In the genomic region with DNA sequence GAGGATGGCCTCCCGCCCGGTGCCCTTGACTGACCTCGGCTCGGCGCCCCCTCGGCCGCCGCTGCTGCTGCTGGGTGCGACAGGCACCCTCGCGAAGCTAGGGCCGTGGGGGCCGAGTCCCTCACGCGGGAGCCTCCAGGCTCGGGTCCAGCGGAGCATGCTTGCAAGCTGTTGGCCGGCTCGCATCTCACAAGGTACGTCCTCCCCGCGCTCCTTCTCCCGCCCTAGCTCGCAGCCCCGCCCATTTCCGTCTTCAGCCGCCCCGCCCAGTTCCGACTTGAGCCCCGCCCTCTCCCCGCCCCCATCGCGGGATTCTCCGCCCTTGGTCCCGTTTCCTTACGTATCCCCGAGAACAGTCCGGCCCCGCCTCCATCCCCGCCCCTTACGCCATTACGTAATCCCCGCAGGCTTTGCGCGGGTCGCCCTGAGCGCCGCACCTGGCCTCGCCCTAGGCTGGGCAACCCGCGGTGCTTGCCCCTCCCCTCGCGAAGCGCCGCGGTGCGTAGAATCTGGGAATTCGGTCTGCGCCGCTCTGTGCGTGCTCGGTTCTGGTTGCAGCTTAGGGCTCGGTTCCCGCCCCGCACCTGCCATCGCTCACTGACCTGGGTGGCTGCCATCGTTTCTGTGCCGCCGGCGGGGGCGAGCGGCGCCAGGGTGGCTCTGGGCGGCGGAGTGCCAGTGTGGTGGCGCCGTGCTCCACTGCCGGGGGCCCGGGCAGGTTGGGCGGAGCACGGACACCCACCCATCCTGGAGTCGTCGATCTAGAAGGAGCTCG, we compare ENCODE assay signal across 1 cellular context.
TF ChIP-seq lines count a peak whose summit lies in the region.

A gene with protein sequence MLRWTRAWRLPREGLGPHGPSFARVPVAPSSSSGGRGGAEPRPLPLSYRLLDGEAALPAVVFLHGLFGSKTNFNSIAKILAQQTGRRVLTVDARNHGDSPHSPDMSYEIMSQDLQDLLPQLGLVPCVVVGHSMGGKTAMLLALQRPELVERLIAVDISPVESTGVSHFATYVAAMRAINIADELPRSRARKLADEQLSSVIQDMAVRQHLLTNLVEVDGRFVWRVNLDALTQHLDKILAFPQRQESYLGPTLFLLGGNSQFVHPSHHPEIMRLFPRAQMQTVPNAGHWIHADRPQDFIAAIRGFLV (minus strand): TSS at position 191 of the 775 bp plus-strand sequence. CDS start 32 bp downstream, at position 159.

TF ChIP-seq in HepG2, 621 proteins besides CTCF, POLR2A, EP300 and RAD21 (continued from another document and continues in another):
- TF ChIP-seq, protein P1, sequence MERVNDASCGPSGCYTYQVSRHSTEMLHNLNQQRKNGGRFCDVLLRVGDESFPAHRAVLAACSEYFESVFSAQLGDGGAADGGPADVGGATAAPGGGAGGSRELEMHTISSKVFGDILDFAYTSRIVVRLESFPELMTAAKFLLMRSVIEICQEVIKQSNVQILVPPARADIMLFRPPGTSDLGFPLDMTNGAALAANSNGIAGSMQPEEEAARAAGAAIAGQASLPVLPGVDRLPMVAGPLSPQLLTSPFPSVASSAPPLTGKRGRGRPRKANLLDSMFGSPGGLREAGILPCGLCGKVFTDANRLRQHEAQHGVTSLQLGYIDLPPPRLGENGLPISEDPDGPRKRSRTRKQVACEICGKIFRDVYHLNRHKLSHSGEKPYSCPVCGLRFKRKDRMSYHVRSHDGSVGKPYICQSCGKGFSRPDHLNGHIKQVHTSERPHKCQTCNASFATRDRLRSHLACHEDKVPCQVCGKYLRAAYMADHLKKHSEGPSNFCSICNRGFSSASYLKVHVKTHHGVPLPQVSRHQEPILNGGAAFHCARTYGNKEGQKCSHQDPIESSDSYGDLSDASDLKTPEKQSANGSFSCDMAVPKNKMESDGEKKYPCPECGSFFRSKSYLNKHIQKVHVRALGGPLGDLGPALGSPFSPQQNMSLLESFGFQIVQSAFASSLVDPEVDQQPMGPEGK (CRISPR knock-in tag; IDR thresholded peaks at IDR 0.05): peak; percentile 64
- TF ChIP-seq TSC22D2 (CRISPR knock-in tag; IDR thresholded peaks at IDR 0.05; ENCODE audit: borderline replicate concordance) (no peak), STAG1 (CRISPR knock-in tag; IDR thresholded peaks at IDR 0.05) (peak; percentile 11; the same call in 1 of the 2 replicates), ZNF263 (CRISPR knock-in tag; IDR thresholded peaks at IDR 0.05) (peak; percentile 82), IKZF1 (IDR thresholded peaks at IDR 0.05) (no peak), MBNL3 (CRISPR knock-in tag; conservative IDR thresholded peaks at IDR 0.05) (no peak), ZFP37 (CRISPR knock-in tag; IDR thresholded peaks at IDR 0.05; ENCODE audit: borderline replicate concordance) (peak; percentile 39; the same call in 1 of the 2 replicates), KDM3A (CRISPR knock-in tag; IDR thresholded peaks at IDR 0.05; ENCODE audit: low read depth) (no peak; the same call in 1 of the 2 replicates), KLF6 (CRISPR knock-in tag; IDR thresholded peaks at IDR 0.05) (peak; percentile 48), ZFY (CRISPR knock-in tag; IDR thresholded peaks at IDR 0.05) (peak; percentile 72), CREB1 (IDR thresholded peaks at IDR 0.05) (peak; percentile 70), CREB1 (CRISPR knock-in tag; IDR thresholded peaks at IDR 0.05) (no peak), ZNF430 (CRISPR knock-in tag; IDR thresholded peaks at IDR 0.05) (peak; percentile 83; the same call in 1 of the 2 replicates), PHF21A (CRISPR knock-in tag; IDR thresholded peaks at IDR 0.05) (peak; percentile 77), WIZ (CRISPR knock-in tag; IDR thresholded peaks at IDR 0.05) (no peak), ZNF761 (CRISPR knock-in tag; conservative IDR thresholded peaks at IDR 0.05) (peak; percentile 78; the same call in 1 of the 2 replicates), SP5 (CRISPR knock-in tag; IDR thresholded peaks at IDR 0.05; ENCODE audit: borderline replicate concordance, low read depth) (peak; percentile 85), ZNF451 (CRISPR knock-in tag; IDR thresholded peaks at IDR 0.05) (0 out of 2 replicates have a peak, but pooled peaks have one; percentile 45), RARA (CRISPR knock-in tag; IDR thresholded peaks at IDR 0.05) (peak; percentile 48; the same call in 1 of the 2 replicates), ZNF652 (CRISPR knock-in tag; IDR thresholded peaks at IDR 0.05; ENCODE audit: borderline replicate concordance, low read depth) (0 out of 2 replicates have a peak, but pooled peaks have one; percentile 29), PAX8 (CRISPR knock-in tag; IDR thresholded peaks at IDR 0.05; ENCODE audit: borderline replicate concordance) (no peak), CHD2 (IDR thresholded peaks at IDR 0.05; ENCODE audit: low read depth, low read length) (peak; percentile 90), TEAD3 (CRISPR knock-in tag; optimal IDR thresholded peaks at IDR 0.05; ENCODE audit: borderline replicate concordance) (peak; percentile 22)
- TF ChIP-seq, protein P2, sequence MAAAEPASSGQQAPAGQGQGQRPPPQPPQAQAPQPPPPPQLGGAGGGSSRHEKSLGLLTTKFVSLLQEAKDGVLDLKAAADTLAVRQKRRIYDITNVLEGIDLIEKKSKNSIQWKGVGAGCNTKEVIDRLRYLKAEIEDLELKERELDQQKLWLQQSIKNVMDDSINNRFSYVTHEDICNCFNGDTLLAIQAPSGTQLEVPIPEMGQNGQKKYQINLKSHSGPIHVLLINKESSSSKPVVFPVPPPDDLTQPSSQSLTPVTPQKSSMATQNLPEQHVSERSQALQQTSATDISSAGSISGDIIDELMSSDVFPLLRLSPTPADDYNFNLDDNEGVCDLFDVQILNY (CRISPR knock-in tag; conservative IDR thresholded peaks at IDR 0.05): peak; percentile 20; the same call in 1 of the 2 replicates
- TF ChIP-seq, protein P3, sequence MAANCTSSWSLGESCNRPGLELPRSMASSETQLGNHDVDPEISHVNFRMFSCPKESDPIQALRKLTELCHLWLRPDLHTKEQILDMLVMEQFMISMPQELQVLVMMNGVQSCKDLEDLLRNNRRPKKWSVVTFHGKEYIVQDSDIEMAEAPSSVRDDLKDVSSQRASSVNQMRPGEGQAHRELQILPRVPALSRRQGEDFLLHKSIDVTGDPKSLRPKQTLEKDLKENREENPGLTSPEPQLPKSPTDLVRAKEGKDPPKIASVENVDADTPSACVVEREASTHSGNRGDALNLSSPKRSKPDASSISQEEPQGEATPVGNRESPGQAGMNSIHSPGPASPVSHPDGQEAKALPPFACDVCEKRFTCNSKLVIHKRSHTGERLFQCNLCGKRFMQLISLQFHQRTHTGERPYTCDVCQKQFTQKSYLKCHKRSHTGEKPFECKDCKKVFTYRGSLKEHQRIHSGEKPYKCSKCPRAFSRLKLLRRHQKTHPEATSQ (CRISPR knock-in tag; IDR thresholded peaks at IDR 0.05; ENCODE audit: borderline replicate concordance): peak; percentile 36; the same call in 1 of the 2 replicates
- TF ChIP-seq, protein P4, sequence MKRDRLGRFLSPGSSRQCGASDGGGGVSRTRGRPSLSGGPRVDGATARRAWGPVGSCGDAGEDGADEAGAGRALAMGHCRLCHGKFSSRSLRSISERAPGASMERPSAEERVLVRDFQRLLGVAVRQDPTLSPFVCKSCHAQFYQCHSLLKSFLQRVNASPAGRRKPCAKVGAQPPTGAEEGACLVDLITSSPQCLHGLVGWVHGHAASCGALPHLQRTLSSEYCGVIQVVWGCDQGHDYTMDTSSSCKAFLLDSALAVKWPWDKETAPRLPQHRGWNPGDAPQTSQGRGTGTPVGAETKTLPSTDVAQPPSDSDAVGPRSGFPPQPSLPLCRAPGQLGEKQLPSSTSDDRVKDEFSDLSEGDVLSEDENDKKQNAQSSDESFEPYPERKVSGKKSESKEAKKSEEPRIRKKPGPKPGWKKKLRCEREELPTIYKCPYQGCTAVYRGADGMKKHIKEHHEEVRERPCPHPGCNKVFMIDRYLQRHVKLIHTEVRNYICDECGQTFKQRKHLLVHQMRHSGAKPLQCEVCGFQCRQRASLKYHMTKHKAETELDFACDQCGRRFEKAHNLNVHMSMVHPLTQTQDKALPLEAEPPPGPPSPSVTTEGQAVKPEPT (CRISPR knock-in tag; IDR thresholded peaks at IDR 0.05; ENCODE audit: low read depth): 0 out of 2 replicates have a peak, but pooled peaks have one; percentile 61
- TF ChIP-seq, protein P5, sequence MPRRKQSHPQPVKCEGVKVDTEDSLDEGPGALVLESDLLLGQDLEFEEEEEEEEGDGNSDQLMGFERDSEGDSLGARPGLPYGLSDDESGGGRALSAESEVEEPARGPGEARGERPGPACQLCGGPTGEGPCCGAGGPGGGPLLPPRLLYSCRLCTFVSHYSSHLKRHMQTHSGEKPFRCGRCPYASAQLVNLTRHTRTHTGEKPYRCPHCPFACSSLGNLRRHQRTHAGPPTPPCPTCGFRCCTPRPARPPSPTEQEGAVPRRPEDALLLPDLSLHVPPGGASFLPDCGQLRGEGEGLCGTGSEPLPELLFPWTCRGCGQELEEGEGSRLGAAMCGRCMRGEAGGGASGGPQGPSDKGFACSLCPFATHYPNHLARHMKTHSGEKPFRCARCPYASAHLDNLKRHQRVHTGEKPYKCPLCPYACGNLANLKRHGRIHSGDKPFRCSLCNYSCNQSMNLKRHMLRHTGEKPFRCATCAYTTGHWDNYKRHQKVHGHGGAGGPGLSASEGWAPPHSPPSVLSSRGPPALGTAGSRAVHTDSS (CRISPR knock-in tag; conservative IDR thresholded peaks at IDR 0.05): no peak
- TF ChIP-seq, protein P6, sequence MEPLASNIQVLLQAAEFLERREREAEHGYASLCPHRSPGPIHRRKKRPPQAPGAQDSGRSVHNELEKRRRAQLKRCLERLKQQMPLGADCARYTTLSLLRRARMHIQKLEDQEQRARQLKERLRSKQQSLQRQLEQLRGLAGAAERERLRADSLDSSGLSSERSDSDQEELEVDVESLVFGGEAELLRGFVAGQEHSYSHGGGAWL (CRISPR knock-in tag; IDR thresholded peaks at IDR 0.05): peak; percentile 65; the same call in 1 of the 2 replicates
- TF ChIP-seq, protein P7, sequence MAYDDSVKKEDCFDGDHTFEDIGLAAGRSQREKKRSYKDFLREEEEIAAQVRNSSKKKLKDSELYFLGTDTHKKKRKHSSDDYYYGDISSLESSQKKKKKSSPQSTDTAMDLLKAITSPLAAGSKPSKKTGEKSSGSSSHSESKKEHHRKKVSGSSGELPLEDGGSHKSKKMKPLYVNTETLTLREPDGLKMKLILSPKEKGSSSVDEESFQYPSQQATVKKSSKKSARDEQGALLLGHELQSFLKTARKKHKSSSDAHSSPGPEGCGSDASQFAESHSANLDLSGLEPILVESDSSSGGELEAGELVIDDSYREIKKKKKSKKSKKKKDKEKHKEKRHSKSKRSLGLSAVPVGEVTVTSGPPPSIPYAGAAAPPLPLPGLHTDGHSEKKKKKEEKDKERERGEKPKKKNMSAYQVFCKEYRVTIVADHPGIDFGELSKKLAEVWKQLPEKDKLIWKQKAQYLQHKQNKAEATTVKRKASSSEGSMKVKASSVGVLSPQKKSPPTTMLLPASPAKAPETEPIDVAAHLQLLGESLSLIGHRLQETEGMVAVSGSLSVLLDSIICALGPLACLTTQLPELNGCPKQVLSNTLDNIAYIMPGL (CRISPR knock-in tag; IDR thresholded peaks at IDR 0.05; ENCODE audit: borderline replicate concordance in 1 of 2, low read depth in 1 of 2): peak; percentile 76 to 87
- TF ChIP-seq, protein P8, sequence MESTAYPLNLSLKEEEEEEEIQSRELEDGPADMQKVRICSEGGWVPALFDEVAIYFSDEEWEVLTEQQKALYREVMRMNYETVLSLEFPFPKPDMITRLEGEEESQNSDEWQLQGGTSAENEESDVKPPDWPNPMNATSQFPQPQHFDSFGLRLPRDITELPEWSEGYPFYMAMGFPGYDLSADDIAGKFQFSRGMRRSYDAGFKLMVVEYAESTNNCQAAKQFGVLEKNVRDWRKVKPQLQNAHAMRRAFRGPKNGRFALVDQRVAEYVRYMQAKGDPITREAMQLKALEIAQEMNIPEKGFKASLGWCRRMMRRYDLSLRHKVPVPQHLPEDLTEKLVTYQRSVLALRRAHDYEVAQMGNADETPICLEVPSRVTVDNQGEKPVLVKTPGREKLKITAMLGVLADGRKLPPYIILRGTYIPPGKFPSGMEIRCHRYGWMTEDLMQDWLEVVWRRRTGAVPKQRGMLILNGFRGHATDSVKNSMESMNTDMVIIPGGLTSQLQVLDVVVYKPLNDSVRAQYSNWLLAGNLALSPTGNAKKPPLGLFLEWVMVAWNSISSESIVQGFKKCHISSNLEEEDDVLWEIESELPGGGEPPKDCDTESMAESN (CRISPR knock-in tag; conservative IDR thresholded peaks at IDR 0.05): peak; percentile 76; the same call in 1 of the 2 replicates
- TF ChIP-seq, protein P9, sequence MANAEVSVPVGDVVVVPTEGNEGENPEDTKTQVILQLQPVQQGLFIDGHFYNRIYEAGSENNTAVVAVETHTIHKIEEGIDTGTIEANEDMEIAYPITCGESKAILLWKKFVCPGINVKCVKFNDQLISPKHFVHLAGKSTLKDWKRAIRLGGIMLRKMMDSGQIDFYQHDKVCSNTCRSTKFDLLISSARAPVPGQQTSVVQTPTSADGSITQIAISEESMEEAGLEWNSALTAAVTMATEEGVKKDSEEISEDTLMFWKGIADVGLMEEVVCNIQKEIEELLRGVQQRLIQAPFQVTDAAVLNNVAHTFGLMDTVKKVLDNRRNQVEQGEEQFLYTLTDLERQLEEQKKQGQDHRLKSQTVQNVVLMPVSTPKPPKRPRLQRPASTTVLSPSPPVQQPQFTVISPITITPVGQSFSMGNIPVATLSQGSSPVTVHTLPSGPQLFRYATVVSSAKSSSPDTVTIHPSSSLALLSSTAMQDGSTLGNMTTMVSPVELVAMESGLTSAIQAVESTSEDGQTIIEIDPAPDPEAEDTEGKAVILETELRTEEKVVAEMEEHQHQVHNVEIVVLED (CRISPR knock-in tag; IDR thresholded peaks at IDR 0.05; ENCODE audit: borderline replicate concordance): peak; percentile 95
- TF ChIP-seq, protein P10, sequence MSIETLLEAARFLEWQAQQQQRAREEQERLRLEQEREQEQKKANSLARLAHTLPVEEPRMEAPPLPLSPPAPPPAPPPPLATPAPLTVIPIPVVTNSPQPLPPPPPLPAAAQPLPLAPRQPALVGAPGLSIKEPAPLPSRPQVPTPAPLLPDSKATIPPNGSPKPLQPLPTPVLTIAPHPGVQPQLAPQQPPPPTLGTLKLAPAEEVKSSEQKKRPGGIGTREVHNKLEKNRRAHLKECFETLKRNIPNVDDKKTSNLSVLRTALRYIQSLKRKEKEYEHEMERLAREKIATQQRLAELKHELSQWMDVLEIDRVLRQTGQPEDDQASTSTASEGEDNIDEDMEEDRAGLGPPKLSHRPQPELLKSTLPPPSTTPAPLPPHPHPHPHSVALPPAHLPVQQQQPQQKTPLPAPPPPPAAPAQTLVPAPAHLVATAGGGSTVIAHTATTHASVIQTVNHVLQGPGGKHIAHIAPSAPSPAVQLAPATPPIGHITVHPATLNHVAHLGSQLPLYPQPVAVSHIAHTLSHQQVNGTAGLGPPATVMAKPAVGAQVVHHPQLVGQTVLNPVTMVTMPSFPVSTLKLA (IDR thresholded peaks at IDR 0.05): no peak
- TF ChIP-seq, protein P11, sequence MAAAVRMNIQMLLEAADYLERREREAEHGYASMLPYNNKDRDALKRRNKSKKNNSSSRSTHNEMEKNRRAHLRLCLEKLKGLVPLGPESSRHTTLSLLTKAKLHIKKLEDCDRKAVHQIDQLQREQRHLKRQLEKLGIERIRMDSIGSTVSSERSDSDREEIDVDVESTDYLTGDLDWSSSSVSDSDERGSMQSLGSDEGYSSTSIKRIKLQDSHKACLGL (CRISPR knock-in tag; IDR thresholded peaks at IDR 0.05): peak; percentile 43; the same call in 1 of the 2 replicates
- TF ChIP-seq, protein P12, sequence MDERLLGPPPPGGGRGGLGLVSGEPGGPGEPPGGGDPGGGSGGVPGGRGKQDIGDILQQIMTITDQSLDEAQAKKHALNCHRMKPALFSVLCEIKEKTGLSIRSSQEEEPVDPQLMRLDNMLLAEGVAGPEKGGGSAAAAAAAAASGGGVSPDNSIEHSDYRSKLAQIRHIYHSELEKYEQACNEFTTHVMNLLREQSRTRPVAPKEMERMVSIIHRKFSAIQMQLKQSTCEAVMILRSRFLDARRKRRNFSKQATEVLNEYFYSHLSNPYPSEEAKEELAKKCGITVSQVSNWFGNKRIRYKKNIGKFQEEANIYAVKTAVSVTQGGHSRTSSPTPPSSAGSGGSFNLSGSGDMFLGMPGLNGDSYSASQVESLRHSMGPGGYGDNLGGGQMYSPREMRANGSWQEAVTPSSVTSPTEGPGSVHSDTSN (CRISPR knock-in tag; IDR thresholded peaks at IDR 0.05): no peak
